16 cellular contexts compared by ENCODE assay signal in genomic region chr9:77802512-77803293, GRCh38.
DNase-seq lines count a peak whose midpoint lies in the region; ATAC-seq and TF ChIP-seq lines count a peak whose summit lies in the region.
"Had no signal": no experiment of that assay in that cellular context is flagged by ENCODE, and none has a peak within 500 bp of the region (broad histone marks: within the 10 kb centered on the region; RNA-seq: fewer than 3 reads in every experiment).

No MANE protein-coding gene starts in this region.

- no peak for TF ChIP-seq CTCF in dorsolateral prefrontal cortex (IDR thresholded peaks at IDR 0.05 in 54 of 56, conservative IDR thresholded peaks at IDR 0.05 in 2 of 56; ENCODE audit: low read depth in 1 of 56, partially characterized antibody in 56 of 56)

- no peak for ATAC-seq in GM21723 (IDR thresholded peaks at IDR 0.05; ENCODE audit: unreplicated experiment)
- ATAC-seq in GM18873 (IDR thresholded peaks at IDR 0.05; ENCODE audit: low FRiP score, unreplicated experiment): no peak

- DNase-seq in NCI-H1092 (lab: John Stamatoyannopoulos, UW): peak; percentile 77
- peak; percentile 92 for DNase-seq in NCI-H2029 treated with DMSO at 0.1 percent for 48 hours (lab: John Stamatoyannopoulos, UW)
- no peak for DNase-seq in dorsolateral prefrontal cortex
- no peak for DNase-seq in substantia nigra (lab: John Stamatoyannopoulos, UW)
- DNase-seq in SJCRH30: no peak
- DNase-seq: activated CD4-positive, alpha-beta T cell treated with anti-CD3 and anti-CD28 coated beads, Interleukin-2, amount 50 U/mL, for 48 hours; activated naive CD4-positive, alpha-beta T cell treated with anti-CD3 and anti-CD28 coated beads, Interleukin-2, amount 10 ng/mL, durations not matched to agents 7 days and 5 days; AML-193; GF-D8; hypothalamus; ovary; sigmoid colon; stimulated activated CD4-positive, alpha-beta T cell treated with anti-CD3 and anti-CD28 coated beads, Interleukin-1b, Interleukin-23, amount 100 ng/mL, for 48 hours had no signal

- H3K27ac ChIP-seq in dorsolateral prefrontal cortex: peak overlapping the region in 50 of 59 donors; percentile 4 to 82 (median 62)
- peak overlapping the region; percentile 40 for H3K27ac ChIP-seq in substantia nigra (ENCODE audit: low read depth, low read length, poor library complexity, severe bottlenecking)
- H3K27ac ChIP-seq in SJCRH30: no peak overlapping the region
- H3K27ac ChIP-seq: HL-60, ovary, sigmoid colon had no signal

- no peaks in the 10 kb centered on the region for H3K4me1 ChIP-seq in SJCRH30

- H3K27me3 ChIP-seq in dorsolateral prefrontal cortex (no peaks in the 10 kb centered on the region), SJCRH30 (no peaks in the 10 kb centered on the region)
- H3K27me3 ChIP-seq: ovary, sigmoid colon had no signal

- H3K9me3 ChIP-seq in SJCRH30 (replicated peaks): no peaks in the 10 kb centered on the region
- H3K9me3 ChIP-seq: ovary, sigmoid colon had no signal

- H3K36me3 ChIP-seq in SJCRH30: 0 out of 2 replicates have a peak, but pooled peaks cover 3% of the 10 kb centered on the region
- H3K36me3 ChIP-seq: ovary had no signal

- H3K4me3 ChIP-seq in dorsolateral prefrontal cortex: no peak overlapping the region
- no peak overlapping the region for H3K4me3 ChIP-seq in SJCRH30
- H3K4me3 ChIP-seq: ovary, sigmoid colon had no signal

- intact Hi-C loops in dorsolateral prefrontal cortex (cut with DNase I): no loop called here

Comparison
In these comparisons a context has a peak if more than half of its experiments do, and no peak if none do; other contexts are left out.
1. DNase-seq: peak in NCI-H1092 (single experiment) and NCI-H2029 treated with DMSO at 0.1 percent for 48 hours (single experiment); none in dorsolateral prefrontal cortex (0 of 10), substantia nigra (0 of 49) and SJCRH30 (0 of 2).